ENCODE assay signal across 16 cellular contexts in the genomic region with DNA sequence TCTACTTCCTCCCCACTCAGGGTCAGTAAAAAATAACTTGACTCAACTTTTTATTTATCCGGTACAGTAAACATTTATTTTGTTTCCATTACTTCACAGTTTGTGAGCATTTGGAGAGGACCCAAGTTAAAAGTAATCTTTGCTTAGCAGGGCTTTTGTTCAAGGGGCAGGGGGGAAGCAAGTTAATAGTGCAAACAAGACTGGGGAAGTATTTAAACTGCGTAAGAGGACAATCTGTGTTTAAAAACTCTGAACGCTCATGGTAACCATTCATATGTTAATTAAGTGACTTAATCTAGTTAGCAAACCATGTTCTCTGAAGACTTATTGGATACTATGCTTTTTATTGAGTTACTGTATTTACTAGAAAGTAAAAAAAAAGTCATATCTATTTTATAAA.
"Had no signal": no experiment of that assay in that cellular context is flagged by ENCODE, and none has a peak within 500 bp of the region (broad histone marks: within the 10 kb centered on the region; RNA-seq: fewer than 3 reads in every experiment).

No MANE protein-coding gene starts in this region.

- H3K9me3 ChIP-seq: colonic mucosa, heart left ventricle, mucosa of descending colon, ovary had no signal

- H3K36me3 ChIP-seq: colonic mucosa, heart left ventricle, ovary had no signal

- H3K4me1 ChIP-seq: colonic mucosa, heart left ventricle had no signal

- H3K4me3 ChIP-seq: colonic mucosa, heart left ventricle, mucosa of descending colon, ovary had no signal

- FAIRE-seq: islet of Langerhans, small intestine had no signal

- H3K27me3 ChIP-seq: colonic mucosa, heart left ventricle, ovary had no signal

- DNase-seq: colonic mucosa; dermis blood vessel endothelial cell; heart left ventricle; hippocampal formation; kidney glomerular epithelial cell; mammary epithelial cell; mucosa of descending colon; naive thymus-derived CD8-positive, alpha-beta T cell; nucleus accumbens; ovary; right cardiac atrium; small intestine; stimulated activated CD4-positive, alpha-beta T cell treated with anti-CD3 and anti-CD28 coated beads, Interleukin-12 subunit alpha, Interleukin-12 subunit beta, amount 100 ng/mL, for 4 hours; stimulated activated naive CD4-positive, alpha-beta T cell treated with Interleukin-2 at 50 U/mL for 16 hours; trophoblast cell had no signal

- H3K27ac ChIP-seq: colonic mucosa, heart left ventricle, ovary had no signal
